In genomic region chr9:17322882-17323864, GRCh38 we compare ENCODE assay signal across 20 cellular contexts.
"Had no signal": no experiment of that assay in that cellular context is flagged by ENCODE, and none has a peak within 500 bp of the region (broad histone marks: within the 10 kb centered on the region; RNA-seq: fewer than 3 reads in every experiment).

No MANE protein-coding gene starts in this region.

- H3K9me3 Mint-ChIP-seq: activated CD4-positive, alpha-beta T cell treated with anti-CD3 and anti-CD28 coated beads, Interleukin-2, amount 10 ng/mL, durations not matched to agents 7 days and 5 days; activated T-cell treated with anti-CD3 and anti-CD28 coated beads, Interleukin-2, amount 50 U/mL, for 24 hours; activated T-helper 2 cell treated with anti-CD3 and anti-CD28 coated beads, Interferon-gamma antibody, Interleukin-2, Interleukin-4, amounts not matched to agents 10 μg/mL and 5 μg/mL and 100 μg/mL, durations not matched to agents 14 hours and 24 hours and 36 hours; endodermal cell; stimulated activated naive B cell treated with anti-CD40 and anti-IgM and Interleukin-4, amounts not matched to agents 10 μg/mL and 1 μg/mL and 100 μg/mL, for 72 hours had no signal

- H3K36me3 Mint-ChIP-seq: natural killer cell; stimulated activated naive B cell treated with anti-CD40 and anti-IgM and Interleukin-4, amounts not matched to agents 10 μg/mL and 1 μg/mL and 100 μg/mL, for 72 hours had no signal

- ATAC-seq: activated CD4-positive, CD25-positive, alpha-beta regulatory T cell treated with anti-CD3 and anti-CD28 coated beads, Interleukin-2, amount 50 U/mL, for 24 hours; activated CD8-positive, alpha-beta T cell treated with anti-CD3 and anti-CD28 coated beads, Interleukin-2, amount 10 ng/mL, durations not matched to agents 7 days and 5 days; body of pancreas; foreskin keratinocyte; left colon; lower lobe of right lung; natural killer cell; pancreas; stimulated activated naive B cell treated with anti-CD40 and anti-IgM and Interleukin-4, amounts not matched to agents 10 μg/mL and 1 μg/mL and 100 μg/mL, for 72 hours; upper lobe of right lung had no signal

- DNase-seq: activated CD4-positive, alpha-beta T cell treated with anti-CD3 and anti-CD28 coated beads, Interleukin-2, amount 10 ng/mL, durations not matched to agents 7 days and 5 days; activated CD8-positive, alpha-beta T cell treated with anti-CD3 and anti-CD28 coated beads, Interleukin-2, amount 10 ng/mL, durations not matched to agents 7 days and 5 days; activated naive CD4-positive, alpha-beta T cell treated with anti-CD3 and anti-CD28 coated beads for 36 hours; activated T-cell treated with anti-CD3 and anti-CD28 coated beads, Interleukin-2, amount 50 U/mL, for 24 hours; body of pancreas; caudate nucleus; dorsolateral prefrontal cortex; endodermal cell; foreskin keratinocyte; hippocampal formation; islet precursor cell; left colon; lower lobe of right lung; natural killer cell; pancreas; sigmoid colon; stimulated activated naive B cell treated with anti-CD40 and anti-IgM and Interleukin-4, amounts not matched to agents 10 μg/mL and 1 μg/mL and 100 μg/mL, for 72 hours; upper lobe of right lung had no signal

- H3K27me3 Mint-ChIP-seq: activated CD4-positive, alpha-beta T cell treated with anti-CD3 and anti-CD28 coated beads, Interleukin-2, amount 10 ng/mL, durations not matched to agents 7 days and 5 days; activated T-cell treated with anti-CD3 and anti-CD28 coated beads, Interleukin-2, amount 50 U/mL, for 24 hours; stimulated activated naive B cell treated with anti-CD40 and anti-IgM and Interleukin-4, amounts not matched to agents 10 μg/mL and 1 μg/mL and 100 μg/mL, for 72 hours had no signal

- H3K4me1 Mint-ChIP-seq: activated CD4-positive, alpha-beta T cell treated with anti-CD3 and anti-CD28 coated beads, Interleukin-2, amount 10 ng/mL, durations not matched to agents 7 days and 5 days; endodermal cell; natural killer cell; stimulated activated naive B cell treated with anti-CD40 and anti-IgM and Interleukin-4, amounts not matched to agents 10 μg/mL and 1 μg/mL and 100 μg/mL, for 72 hours had no signal

- H3K4me3 Mint-ChIP-seq: activated CD4-positive, alpha-beta T cell treated with anti-CD3 and anti-CD28 coated beads, Interleukin-2, amount 10 ng/mL, durations not matched to agents 7 days and 5 days; activated CD8-positive, alpha-beta T cell treated with anti-CD3 and anti-CD28 coated beads, Interleukin-2, amount 10 ng/mL, durations not matched to agents 7 days and 5 days; activated naive CD4-positive, alpha-beta T cell treated with anti-CD3 and anti-CD28 coated beads for 36 hours; activated T-cell treated with anti-CD3 and anti-CD28 coated beads, Interleukin-2, amount 50 U/mL, for 24 hours; endodermal cell; natural killer cell; stimulated activated naive B cell treated with anti-CD40 and anti-IgM and Interleukin-4, amounts not matched to agents 10 μg/mL and 1 μg/mL and 100 μg/mL, for 72 hours had no signal

- H3K27ac Mint-ChIP-seq: activated CD4-positive, alpha-beta T cell treated with anti-CD3 and anti-CD28 coated beads, Interleukin-2, amount 10 ng/mL, durations not matched to agents 7 days and 5 days; activated CD8-positive, alpha-beta T cell treated with anti-CD3 and anti-CD28 coated beads, Interleukin-2, amount 10 ng/mL, durations not matched to agents 7 days and 5 days; activated naive CD4-positive, alpha-beta T cell treated with anti-CD3 and anti-CD28 coated beads for 36 hours; activated T-cell treated with anti-CD3 and anti-CD28 coated beads, Interleukin-2, amount 50 U/mL, for 24 hours; activated T-helper 2 cell treated with anti-CD3 and anti-CD28 coated beads, Interferon-gamma antibody, Interleukin-2, Interleukin-4, amounts not matched to agents 10 μg/mL and 5 μg/mL and 100 μg/mL, durations not matched to agents 14 hours and 24 hours and 36 hours; endodermal cell; natural killer cell; stimulated activated naive B cell treated with anti-CD40 and anti-IgM and Interleukin-4, amounts not matched to agents 10 μg/mL and 1 μg/mL and 100 μg/mL, for 72 hours had no signal
